ENCODE assay signal across 8 cellular contexts in the genomic region with DNA sequence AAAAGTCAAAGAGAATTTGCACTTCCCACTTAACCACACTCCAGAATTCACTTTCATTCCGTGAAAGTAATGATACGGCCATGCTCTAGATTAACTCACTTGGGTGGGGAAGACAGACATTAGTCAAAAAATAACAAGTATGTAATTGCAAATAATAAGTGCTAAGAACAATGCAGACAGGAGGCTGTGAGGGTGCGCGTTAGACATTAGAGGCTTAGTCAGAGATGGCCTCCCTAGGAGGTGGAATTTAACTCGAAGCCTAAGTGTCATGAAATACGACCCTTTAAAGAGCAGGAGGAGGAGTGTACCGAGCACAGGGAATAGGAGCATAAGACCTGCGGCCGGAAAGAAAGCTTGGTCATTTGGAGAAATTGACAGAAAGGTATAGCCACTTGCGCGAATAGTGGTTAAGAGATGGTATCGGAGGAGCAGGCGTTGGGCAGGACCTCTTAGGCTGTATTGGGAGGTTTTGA. TPM values are rescaled to one million over a fixed set of nuclear protein-coding genes. Genes with fewer than 3 reads are reported as not detected.
DNase-seq lines count a peak whose midpoint lies in the region; ATAC-seq, FAIRE-seq and TF ChIP-seq lines count a peak whose summit lies in the region.

No MANE protein-coding gene starts in this region.

- H3K27me3 ChIP-seq in BLaER1 (peaks cover 8% of the 10 kb centered on the region; the same call in 1 of the 2 replicates), adrenal gland (no peaks in the 10 kb centered on the region), suprapubic skin (no peaks in the 10 kb centered on the region)

- H3K4me3 ChIP-seq in BLaER1, result peak overlapping the region; percentile 82
- peak overlapping the region; percentile 35 to 71 (median 51) for H3K4me3 ChIP-seq in adrenal gland
- peak overlapping the region; percentile 86 to 98 for H3K4me3 ChIP-seq in kidney (ENCODE audit: low read length in 2 of 2)
- peak overlapping the region; percentile 88 for H3K4me3 ChIP-seq in suprapubic skin

- no peak for TF ChIP-seq CTCF in adrenal gland (IDR thresholded peaks at IDR 0.05)
- TF ChIP-seq CTCF in kidney (IDR thresholded peaks at IDR 0.05; ENCODE audit: borderline replicate concordance, extremely low read depth, insufficient read depth), result no peak
- no peak for TF ChIP-seq CTCF in suprapubic skin (IDR thresholded peaks at IDR 0.05)

- H3K9me3 ChIP-seq in BLaER1 (peaks cover 20% of the 10 kb centered on the region), adrenal gland (replicated peaks in 1 of 3) (no peaks in the 10 kb centered on the region), kidney (ENCODE audit: control insufficient read depth in 1 of 2, low read length in 2 of 2) (no peaks in the 10 kb centered on the region), suprapubic skin (no peaks in the 10 kb centered on the region)

- TF ChIP-seq EP300 in suprapubic skin (IDR thresholded peaks at IDR 0.05), result no peak

- FAIRE-seq in kidney (lab: Jason Lieb, UNC), result no peak

- H3K4me2 ChIP-seq in BLaER1, result peak overlapping the region; percentile 91

- peak overlapping the region; percentile 91 for H3K27ac ChIP-seq in BLaER1
- H3K27ac ChIP-seq in adrenal gland, result peak overlapping the region in 4 of 5 donors; percentile 58 to 85 (median 82)
- H3K27ac ChIP-seq in kidney (ENCODE audit: low read depth in 2 of 2, low read length in 2 of 2), result peak overlapping the region; percentile 35 to 87
- H3K27ac ChIP-seq in suprapubic skin, result peak overlapping the region; percentile 82

- ATAC-seq in GM19397 (IDR thresholded peaks at IDR 0.05; ENCODE audit: unreplicated experiment), result peak; percentile 9

- peaks cover 32% of the 10 kb centered on the region for H4K20me1 ChIP-seq in BLaER1

- WGBS in adrenal gland, 4 donors, result 0 to 3% (median 1%) methylated on average over 13 of the region's 13 CpGs
- WGBS in suprapubic skin, result 2% methylated on average over 13 of the region's 13 CpGs

- DNase-seq in NCI-H2029 treated with DMSO at 0.1 percent for 48 hours (lab: John Stamatoyannopoulos, UW) (peak; percentile 29), adrenal gland (no peak), kidney (no peak), suprapubic skin (ENCODE audit: low spot score in 2 of 2) (no peak), NCI-H446 (lab: John Stamatoyannopoulos, UW) (no peak), COLO668 (lab: John Stamatoyannopoulos, UW; ENCODE audit: unreplicated experiment) (no peak)

- intact Hi-C loops in adrenal gland (cut with DNase I) (no loop called here), kidney (cut with DNase I) (no loop called here)

- peak overlapping the region; percentile 92 for H3K9ac ChIP-seq in BLaER1
- peak overlapping the region; percentile 76 to 81 for H3K9ac ChIP-seq in kidney (ENCODE audit: low read length in 2 of 2)

- peaks cover 40% of the 10 kb centered on the region for H3K36me3 ChIP-seq in BLaER1
- H3K36me3 ChIP-seq in adrenal gland (replicated peaks in 1 of 2), result peaks cover 0 to 20% of the 10 kb centered on the region in 2 donors
- peaks cover 4 to 24% of the 10 kb centered on the region in 2 donors for H3K36me3 ChIP-seq in kidney (ENCODE audit: control insufficient read depth in 1 of 2, insufficient read depth in 2 of 2, low read length in 2 of 2)
- peaks cover 22% of the 10 kb centered on the region for H3K36me3 ChIP-seq in suprapubic skin

- no peak for TF ChIP-seq POLR2A in adrenal gland (IDR thresholded peaks at IDR 0.05)
- no peak for TF ChIP-seq POLR2A in suprapubic skin (IDR thresholded peaks at IDR 0.05)

- peaks cover 16% of the 10 kb centered on the region for H3K4me1 ChIP-seq in BLaER1
- peaks cover 13 to 19% of the 10 kb centered on the region in 2 donors for H3K4me1 ChIP-seq in adrenal gland (replicated peaks in 1 of 2)
- H3K4me1 ChIP-seq in kidney (ENCODE audit: control insufficient read depth in 1 of 2, insufficient read depth in 1 of 2, low read depth in 1 of 2, low read length in 2 of 2), result peaks cover 0 to 13% of the 10 kb centered on the region in 2 donors
- H3K4me1 ChIP-seq in suprapubic skin, result peaks cover 22% of the 10 kb centered on the region

RNA-seq across cellular contexts. Expression of a gene that starts 0.6 kb away (rescaled TPM):
- 10 to 100 TPM in 4 of 8 donors, 1 to 10 TPM in 4; 3.4 to 20.7 (median 10.7) TPM for total RNA-seq in adrenal gland
- polyA plus RNA-seq in adrenal gland, result 10 to 100 TPM; 44.5 to 64.3 (median 59.3) TPM
- total RNA-seq in kidney, result 17.7 TPM
- 42.1 TPM for polyA plus RNA-seq in kidney (ENCODE audit: insufficient read depth, low read depth, low replicate concordance)
- total RNA-seq in suprapubic skin, result 10 to 100 TPM in 1 of 4 donors, 1 to 10 TPM in 3; 3.7 to 10.1 (median 7.6) TPM
